In genomic region chr1:165143437-165144065, GRCh38 we compare ENCODE assay signal across 8 cellular contexts.
DNase-seq lines count a peak whose midpoint lies in the region; ATAC-seq, FAIRE-seq and TF ChIP-seq lines count a peak whose summit lies in the region.

No MANE protein-coding gene starts in this region.

- H3K9me3 ChIP-seq in A549: 0 out of 3 replicates have a peak, but pooled peaks cover 2% of the 10 kb centered on the region
- H3K9me3 ChIP-seq in PC-9 (ENCODE audit: insufficient read depth, low read depth): no peaks in the 10 kb centered on the region
- no peaks in the 10 kb centered on the region for H3K9me3 ChIP-seq in endothelial cell of umbilical vein (replicated peaks; ENCODE audit: control insufficient read depth, insufficient read depth, low read length)
- no peaks in the 10 kb centered on the region for H3K9me3 ChIP-seq in mesenchymal stem cell (ENCODE audit: control insufficient read depth, low read length)

- H3K9ac ChIP-seq in endothelial cell of umbilical vein (replicated peaks; ENCODE audit: extremely low read depth, insufficient read depth, low read length): no peak overlapping the region
- H3K9ac ChIP-seq in mesenchymal stem cell (ENCODE audit: low read length): no peak overlapping the region

- H3K36me3 ChIP-seq in PC-9 (ENCODE audit: low read depth) (no peaks in the 10 kb centered on the region), endothelial cell of umbilical vein (ENCODE audit: control insufficient read depth in 2 of 2, extremely low read depth in 1 of 2, insufficient read depth in 2 of 2, low read length in 2 of 2) (no peaks in the 10 kb centered on the region), mesenchymal stem cell (ENCODE audit: control insufficient read depth in 1 of 2, insufficient read depth in 2 of 2, low read depth in 1 of 2, low read length in 2 of 2) (no peaks in the 10 kb centered on the region)

- no peak overlapping the region for H2BK12ac ChIP-seq in mesenchymal stem cell (ENCODE audit: low read length in 2 of 2)

- dilution Hi-C loops in endothelial cell of umbilical vein (cut with MboI; ENCODE audit: extremely low pct_ligation_motif_present, low sequenced_read_pairs): no loop called here

- H3K23ac ChIP-seq in mesenchymal stem cell (ENCODE audit: low read length in 2 of 2): no peak overlapping the region

- H3K27ac ChIP-seq in A549 (no peak overlapping the region), PC-9 (no peak overlapping the region), endothelial cell of umbilical vein (ENCODE audit: insufficient read depth, low read depth, low read length) (no peak overlapping the region), mesenchymal stem cell (ENCODE audit: low read length, poor library complexity, severe bottlenecking) (no peak overlapping the region)

- ATAC-seq in A549 (peak in 1 of 2 experiments; percentile 73; a peak in 3 of 6 replicates), HG03196 (IDR thresholded peaks at IDR 0.05; ENCODE audit: unreplicated experiment) (no peak)

- no peak overlapping the region for H2BK15ac ChIP-seq in mesenchymal stem cell (ENCODE audit: low read depth, poor library complexity, severe bottlenecking)

- FAIRE-seq in A549 (lab: Jason Lieb, UNC) (no peak), endothelial cell of umbilical vein (lab: Jason Lieb, UNC) (no peak)

- H3K27me3 ChIP-seq in PC-9 (ENCODE audit: insufficient read depth, low read depth) (no peaks in the 10 kb centered on the region), endothelial cell of umbilical vein (ENCODE audit: control insufficient read depth in 2 of 2, insufficient read depth in 2 of 2, low read length in 2 of 2) (no peaks in the 10 kb centered on the region), mesenchymal stem cell (ENCODE audit: control insufficient read depth in 1 of 2, insufficient read depth in 1 of 2, low read length in 2 of 2) (peaks cover 4 to 70% of the 10 kb centered on the region in 2 experiments)

- H2AK5ac ChIP-seq in mesenchymal stem cell (ENCODE audit: low read length, severe bottlenecking): no peak overlapping the region

- POLR2A ChIA-PET in A549 (lab: Yijun Ruan, JAX): no interaction called here
- POLR2A ChIA-PET in GM10248 (lab: Yijun Ruan, JAX): no interaction called here
- POLR2A ChIA-PET in PC-9 (lab: Charles Lee; ENCODE audit: unreplicated experiment): no interaction called here
- POLR2A ChIA-PET in endothelial cell of umbilical vein (lab: Charles Lee): no interaction called here

- no peaks in the 10 kb centered on the region for H3F3A ChIP-seq in PC-9 (ENCODE audit: insufficient read depth, low read depth)

- H3K9me2 ChIP-seq in PC-9 (ENCODE audit: insufficient read depth): no peaks in the 10 kb centered on the region

- H2BK5ac ChIP-seq in mesenchymal stem cell (ENCODE audit: low read depth, low read length, poor library complexity, severe bottlenecking): no peak overlapping the region

- no peak overlapping the region for H2AFZ ChIP-seq in PC-9
- H2AFZ ChIP-seq in endothelial cell of umbilical vein (ENCODE audit: low read depth, low read length): no peak overlapping the region
- H2AFZ ChIP-seq in mesenchymal stem cell (ENCODE audit: low read depth, low read length): no peak overlapping the region

- H3K4me3 ChIP-seq in A549: no peak overlapping the region
- H3K4me3 ChIP-seq in PC-9: no peak overlapping the region
- H3K4me3 ChIP-seq in endothelial cell of umbilical vein (replicated peaks in 1 of 3; ENCODE audit: insufficient read depth in 1 of 3, low read depth in 1 of 3, low read length in 3 of 3): no peak overlapping the region
- no peak overlapping the region for H3K4me3 ChIP-seq in mesenchymal stem cell (ENCODE audit: insufficient read depth in 1 of 2, low read depth in 1 of 2, low read length in 2 of 2)

- H4K20me1 ChIP-seq in PC-9 (ENCODE audit: insufficient read depth) (no peaks in the 10 kb centered on the region), endothelial cell of umbilical vein (replicated peaks; ENCODE audit: control insufficient read depth, extremely low read depth, insufficient read depth, low read length) (no peaks in the 10 kb centered on the region)

- CTCF ChIA-PET in A549 (lab: Yijun Ruan, JAX): interaction anchor here (0.6 to 3.8 kb wide), 13 partner anchors 8 to 224 kb away, joined by 3 to 29 read pairs (median 5); no protein-coding TSS in a partner anchor
- CTCF ChIA-PET in GM10248 (lab: Yijun Ruan, JAX): interaction anchor here (0.6 to 5.6 kb wide), 4 partner anchors 13 to 224 kb away, joined by 3 to 31 read pairs (median 6); no protein-coding TSS in a partner anchor
- CTCF ChIA-PET in PC-9 (lab: Charles Lee): interaction anchor here (0.6 kb wide), 1 partner anchor 226 kb away, joined by 4 read pairs; no protein-coding TSS in a partner anchor
- CTCF ChIA-PET in endothelial cell of umbilical vein (lab: Charles Lee): interaction anchor here (1.2 to 2.0 kb wide), 4 partner anchors 14 to 449 kb away, joined by 4 to 10 read pairs (median 5); no protein-coding TSS in a partner anchor

- TF ChIP-seq POLR2A in A549 (IDR thresholded peaks at IDR 0.05; ENCODE audit: low read length) (no peak), endothelial cell of umbilical vein (IDR thresholded peaks at IDR 0.05; ENCODE audit: low read depth, low read length) (no peak)

- H3K79me1 ChIP-seq in mesenchymal stem cell (replicated peaks; ENCODE audit: low read length, poor library complexity, severe bottlenecking): no peaks in the 10 kb centered on the region

- H3K9me1 ChIP-seq in endothelial cell of umbilical vein (replicated peaks; ENCODE audit: control insufficient read depth, extremely low read depth, insufficient read depth, low read length): no peaks in the 10 kb centered on the region

- H3K4ac ChIP-seq in mesenchymal stem cell (ENCODE audit: low read depth in 1 of 2, low read length in 2 of 2): no peak overlapping the region

- H3K4me1 ChIP-seq in A549 (no peaks in the 10 kb centered on the region), PC-9 (replicated peaks; ENCODE audit: insufficient read depth) (no peaks in the 10 kb centered on the region), endothelial cell of umbilical vein (ENCODE audit: control insufficient read depth, extremely low read depth, insufficient read depth, low read length) (no peaks in the 10 kb centered on the region), mesenchymal stem cell (ENCODE audit: control insufficient read depth, insufficient read depth, low read depth, low read length) (peaks cover 2% of the 10 kb centered on the region)

- H3K4me2 ChIP-seq in A549: no peak overlapping the region
- H3K4me2 ChIP-seq in PC-9: no peak overlapping the region
- H3K4me2 ChIP-seq in endothelial cell of umbilical vein (ENCODE audit: insufficient read depth, low read length): no peak overlapping the region
- H3K4me2 ChIP-seq in mesenchymal stem cell (ENCODE audit: low read length, poor library complexity, severe bottlenecking): no peak overlapping the region

- DNase-seq in A549 (ENCODE audit: low read depth in 1 of 2, low spot score in 1 of 2): no peak
- peak; percentile 21 for DNase-seq in GM10248 (ENCODE audit: extremely low spot score)
- DNase-seq in PC-9: peak in 1 of 2 experiments; percentile 20
- DNase-seq in endothelial cell of umbilical vein (ENCODE audit: low read depth, low spot score): no peak
- peak; percentile 5 for DNase-seq in stimulated activated CD4-positive, alpha-beta T cell treated with anti-CD3 and anti-CD28 coated beads, Interleukin-4, amount 100 ng/mL, for 24 hours
- DNase-seq in AG08395 (ENCODE audit: low spot score): no peak
- DNase-seq in mesenchymal stem cell: no peak

- TF ChIP-seq EP300 in A549 (IDR thresholded peaks at IDR 0.05): no peak

- intact Hi-C loops in PC-9 (cut with micrococcal nuclease; ENCODE audit: unreplicated experiment) (loop anchor here (1.0 to 10.0 kb wide), 6 partner anchors 14 to 1733 kb away; no protein-coding TSS in a partner anchor), endothelial cell of umbilical vein (cut with micrococcal nuclease) (loop anchor here (1.0 to 10.0 kb wide), 5 partner anchors 29 to 1729 kb away; no protein-coding TSS in a partner anchor)

- H3K14ac ChIP-seq in mesenchymal stem cell (ENCODE audit: low read length in 2 of 2): no peak overlapping the region

- no peak for TF ChIP-seq RAD21 in A549 (conservative IDR thresholded peaks at IDR 0.05 in 1 of 2, IDR thresholded peaks at IDR 0.05 in 1 of 2)

- H4K91ac ChIP-seq in mesenchymal stem cell (ENCODE audit: low read length): no peak overlapping the region

- H3K79me2 ChIP-seq in PC-9 (ENCODE audit: low read depth): no peaks in the 10 kb centered on the region
- no peaks in the 10 kb centered on the region for H3K79me2 ChIP-seq in endothelial cell of umbilical vein (ENCODE audit: control insufficient read depth, insufficient read depth, low read length)

- TF ChIP-seq CTCF in A549 (IDR thresholded peaks at IDR 0.05) (peak; percentile 52), GM10248 (IDR thresholded peaks at IDR 0.05; ENCODE audit: control extremely low read depth, extremely low read depth, low read depth, missing control alignments) (peak; percentile 64), PC-9 (conservative IDR thresholded peaks at IDR 0.05) (peak; percentile 90), endothelial cell of umbilical vein (IDR thresholded peaks at IDR 0.05; ENCODE audit: extremely low read depth in 1 of 2, insufficient read depth in 1 of 2, low read depth in 1 of 2, low read length in 2 of 2) (peak; percentile 56 to 58)

- no peak overlapping the region for H3K18ac ChIP-seq in mesenchymal stem cell (ENCODE audit: low read depth in 1 of 2, low read length in 2 of 2)

- no peak overlapping the region for H4K8ac ChIP-seq in mesenchymal stem cell (ENCODE audit: low read length)

- WGBS in A549 (ENCODE audit: missing lambda C conversion rate): 1% methylated on average over 4 of the region's 4 CpGs
- WGBS in mesenchymal stem cell: 53% methylated on average over 4 of the region's 4 CpGs

- BruUV-seq in PC-9 (replicated peaks; lab: Mats Ljungman, UMichigan) (no TSS peak), endothelial cell of umbilical vein (replicated peaks; lab: Mats Ljungman, UMichigan) (no TSS peak)

- no peak overlapping the region for H2BK120ac ChIP-seq in mesenchymal stem cell (ENCODE audit: low read depth, low read length)

TF ChIP-seq in A549, 52 proteins besides CTCF, POLR2A, EP300 and RAD21:
- TF ChIP-seq RFX5 (IDR thresholded peaks at IDR 0.05) (no peak), SMC3 (IDR thresholded peaks at IDR 0.05) (peak; percentile 36; the same call in 2 of the 3 replicates)
TF ChIP-seq in A549: peak in this region for 1.

TF ChIP-seq in endothelial cell of umbilical vein, 7 proteins besides CTCF, POLR2A, EP300 and RAD21 (continues in another document):
- TF ChIP-seq FOS (IDR thresholded peaks at IDR 0.05; ENCODE audit: borderline replicate concordance, insufficient read depth, low read length): no peak
- TF ChIP-seq POLR2AphosphoS5 (IDR thresholded peaks at IDR 0.05; ENCODE audit: insufficient read depth, low read depth, low read length): no peak
- TF ChIP-seq JUN (IDR thresholded peaks at IDR 0.05; ENCODE audit: borderline replicate concordance, insufficient read depth, insufficient read length, low read depth): no peak
- TF ChIP-seq, protein P1, sequence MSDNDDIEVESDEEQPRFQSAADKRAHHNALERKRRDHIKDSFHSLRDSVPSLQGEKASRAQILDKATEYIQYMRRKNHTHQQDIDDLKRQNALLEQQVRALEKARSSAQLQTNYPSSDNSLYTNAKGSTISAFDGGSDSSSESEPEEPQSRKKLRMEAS (IDR thresholded peaks at IDR 0.05; ENCODE audit: insufficient read depth, insufficient read length): no peak
- no peak for TF ChIP-seq GATA2 (IDR thresholded peaks at IDR 0.05; ENCODE audit: insufficient read depth, insufficient read length, low read depth, low read length)

Comparison
In these comparisons a context has a peak if more than half of its experiments do, and no peak if none do; other contexts are left out.
1. DNase-seq: peak in GM10248 (single experiment) and stimulated activated CD4-positive, alpha-beta T cell treated with anti-CD3 and anti-CD28 coated beads, Interleukin-4, amount 100 ng/mL, for 24 hours (single experiment); none in A549 (0 of 2), endothelial cell of umbilical vein (single experiment), AG08395 (single experiment) and mesenchymal stem cell (single experiment).
2. Peak in every context shown above with its lines, with median percentiles within 50 percentile points of each other: CTCF ChIP-seq.